In the genomic region with DNA sequence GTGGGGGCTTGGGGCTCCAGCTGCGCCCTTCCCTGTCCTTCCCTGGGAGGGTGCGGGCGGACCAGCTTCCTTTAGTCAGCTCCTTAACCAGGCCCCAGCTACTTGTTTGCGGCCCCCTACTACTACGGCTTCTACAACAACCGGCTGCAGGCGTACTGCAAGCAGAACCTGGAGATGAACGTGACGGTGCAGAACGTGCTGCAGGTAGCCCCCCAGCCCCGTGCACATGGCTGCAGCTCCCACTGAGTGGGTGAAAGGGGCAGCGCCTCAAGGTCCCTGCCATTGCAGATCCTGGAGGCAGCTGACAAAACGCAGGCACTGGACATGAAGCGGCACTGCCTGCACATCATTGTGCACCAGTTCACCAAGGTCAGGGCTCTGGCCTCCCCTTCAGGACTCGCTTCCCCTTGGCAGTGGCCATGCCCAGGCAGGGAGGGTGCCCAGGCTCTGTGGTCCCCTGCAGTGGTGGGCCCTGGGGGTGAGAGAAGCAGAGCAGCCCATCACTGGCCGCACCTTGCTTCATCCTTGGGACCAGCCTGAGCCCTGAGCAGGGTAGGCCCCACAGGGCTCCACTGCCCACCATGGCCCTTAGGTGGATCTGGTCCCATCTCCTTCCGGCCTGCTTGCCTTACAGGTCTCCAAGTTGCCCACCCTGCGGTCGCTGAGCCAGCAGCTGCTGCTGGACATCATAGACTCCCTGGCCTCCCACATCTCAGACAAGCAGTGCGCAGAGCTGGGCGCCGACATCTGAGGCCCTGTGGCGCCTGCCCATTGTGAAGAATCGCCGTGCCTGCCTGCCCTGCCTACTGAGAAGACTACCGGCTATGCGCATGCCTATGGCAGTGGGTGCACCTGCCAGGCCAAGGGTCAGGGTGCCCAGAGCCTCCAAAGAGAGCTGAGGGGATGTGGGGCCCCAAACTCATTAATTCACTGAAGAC, we compare ENCODE assay signal across 1 cellular context.
TF ChIP-seq lines count a peak whose summit lies in the region.

No MANE protein-coding gene starts in this region.

TF ChIP-seq in K562, 482 proteins besides CTCF, POLR2A, EP300 and RAD21 (continued from another document and continues in another):
- TF ChIP-seq, protein P1, sequence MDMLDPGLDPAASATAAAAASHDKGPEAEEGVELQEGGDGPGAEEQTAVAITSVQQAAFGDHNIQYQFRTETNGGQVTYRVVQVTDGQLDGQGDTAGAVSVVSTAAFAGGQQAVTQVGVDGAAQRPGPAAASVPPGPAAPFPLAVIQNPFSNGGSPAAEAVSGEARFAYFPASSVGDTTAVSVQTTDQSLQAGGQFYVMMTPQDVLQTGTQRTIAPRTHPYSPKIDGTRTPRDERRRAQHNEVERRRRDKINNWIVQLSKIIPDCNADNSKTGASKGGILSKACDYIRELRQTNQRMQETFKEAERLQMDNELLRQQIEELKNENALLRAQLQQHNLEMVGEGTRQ (CRISPR knock-in tag; IDR thresholded peaks at IDR 0.05), result no peak
- TF ChIP-seq NCOA6 (IDR thresholded peaks at IDR 0.05), result no peak
- 0 out of 2 replicates have a peak, but pooled peaks have one; percentile 46 for TF ChIP-seq KDM2B (CRISPR knock-in tag; IDR thresholded peaks at IDR 0.05)
- no peak for TF ChIP-seq RBM14 (IDR thresholded peaks at IDR 0.05; ENCODE audit: borderline replicate concordance, insufficient read depth, low read depth, low read length)
- no peak for TF ChIP-seq ZNF239 (CRISPR knock-in tag; IDR thresholded peaks at IDR 0.05)
- no peak for TF ChIP-seq ZNF717 (CRISPR knock-in tag; IDR thresholded peaks at IDR 0.05)
- TF ChIP-seq, protein P2, sequence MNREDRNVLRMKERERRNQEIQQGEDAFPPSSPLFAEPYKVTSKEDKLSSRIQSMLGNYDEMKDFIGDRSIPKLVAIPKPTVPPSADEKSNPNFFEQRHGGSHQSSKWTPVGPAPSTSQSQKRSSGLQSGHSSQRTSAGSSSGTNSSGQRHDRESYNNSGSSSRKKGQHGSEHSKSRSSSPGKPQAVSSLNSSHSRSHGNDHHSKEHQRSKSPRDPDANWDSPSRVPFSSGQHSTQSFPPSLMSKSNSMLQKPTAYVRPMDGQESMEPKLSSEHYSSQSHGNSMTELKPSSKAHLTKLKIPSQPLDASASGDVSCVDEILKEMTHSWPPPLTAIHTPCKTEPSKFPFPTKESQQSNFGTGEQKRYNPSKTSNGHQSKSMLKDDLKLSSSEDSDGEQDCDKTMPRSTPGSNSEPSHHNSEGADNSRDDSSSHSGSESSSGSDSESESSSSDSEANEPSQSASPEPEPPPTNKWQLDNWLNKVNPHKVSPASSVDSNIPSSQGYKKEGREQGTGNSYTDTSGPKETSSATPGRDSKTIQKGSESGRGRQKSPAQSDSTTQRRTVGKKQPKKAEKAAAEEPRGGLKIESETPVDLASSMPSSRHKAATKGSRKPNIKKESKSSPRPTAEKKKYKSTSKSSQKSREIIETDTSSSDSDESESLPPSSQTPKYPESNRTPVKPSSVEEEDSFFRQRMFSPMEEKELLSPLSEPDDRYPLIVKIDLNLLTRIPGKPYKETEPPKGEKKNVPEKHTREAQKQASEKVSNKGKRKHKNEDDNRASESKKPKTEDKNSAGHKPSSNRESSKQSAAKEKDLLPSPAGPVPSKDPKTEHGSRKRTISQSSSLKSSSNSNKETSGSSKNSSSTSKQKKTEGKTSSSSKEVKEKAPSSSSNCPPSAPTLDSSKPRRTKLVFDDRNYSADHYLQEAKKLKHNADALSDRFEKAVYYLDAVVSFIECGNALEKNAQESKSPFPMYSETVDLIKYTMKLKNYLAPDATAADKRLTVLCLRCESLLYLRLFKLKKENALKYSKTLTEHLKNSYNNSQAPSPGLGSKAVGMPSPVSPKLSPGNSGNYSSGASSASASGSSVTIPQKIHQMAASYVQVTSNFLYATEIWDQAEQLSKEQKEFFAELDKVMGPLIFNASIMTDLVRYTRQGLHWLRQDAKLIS (CRISPR knock-in tag; IDR thresholded peaks at IDR 0.05), result no peak
- TF ChIP-seq XRCC4 (IDR thresholded peaks at IDR 0.05; ENCODE audit: extremely low read depth, insufficient read depth, insufficient read length), result no peak
- TF ChIP-seq ZNF263 (CRISPR knock-in tag; IDR thresholded peaks at IDR 0.05; ENCODE audit: borderline replicate concordance), result no peak
- TF ChIP-seq SLC30A9 (CRISPR knock-in tag; IDR thresholded peaks at IDR 0.05), result no peak
- TF ChIP-seq SUPT5H (IDR thresholded peaks at IDR 0.05), result no peak
- TF ChIP-seq, protein P3, sequence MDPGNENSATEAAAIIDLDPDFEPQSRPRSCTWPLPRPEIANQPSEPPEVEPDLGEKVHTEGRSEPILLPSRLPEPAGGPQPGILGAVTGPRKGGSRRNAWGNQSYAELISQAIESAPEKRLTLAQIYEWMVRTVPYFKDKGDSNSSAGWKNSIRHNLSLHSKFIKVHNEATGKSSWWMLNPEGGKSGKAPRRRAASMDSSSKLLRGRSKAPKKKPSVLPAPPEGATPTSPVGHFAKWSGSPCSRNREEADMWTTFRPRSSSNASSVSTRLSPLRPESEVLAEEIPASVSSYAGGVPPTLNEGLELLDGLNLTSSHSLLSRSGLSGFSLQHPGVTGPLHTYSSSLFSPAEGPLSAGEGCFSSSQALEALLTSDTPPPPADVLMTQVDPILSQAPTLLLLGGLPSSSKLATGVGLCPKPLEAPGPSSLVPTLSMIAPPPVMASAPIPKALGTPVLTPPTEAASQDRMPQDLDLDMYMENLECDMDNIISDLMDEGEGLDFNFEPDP (CRISPR knock-in tag; IDR thresholded peaks at IDR 0.05), result no peak
- no peak for TF ChIP-seq ZNF766 (CRISPR knock-in tag; conservative IDR thresholded peaks at IDR 0.05)
- TF ChIP-seq, protein P4, sequence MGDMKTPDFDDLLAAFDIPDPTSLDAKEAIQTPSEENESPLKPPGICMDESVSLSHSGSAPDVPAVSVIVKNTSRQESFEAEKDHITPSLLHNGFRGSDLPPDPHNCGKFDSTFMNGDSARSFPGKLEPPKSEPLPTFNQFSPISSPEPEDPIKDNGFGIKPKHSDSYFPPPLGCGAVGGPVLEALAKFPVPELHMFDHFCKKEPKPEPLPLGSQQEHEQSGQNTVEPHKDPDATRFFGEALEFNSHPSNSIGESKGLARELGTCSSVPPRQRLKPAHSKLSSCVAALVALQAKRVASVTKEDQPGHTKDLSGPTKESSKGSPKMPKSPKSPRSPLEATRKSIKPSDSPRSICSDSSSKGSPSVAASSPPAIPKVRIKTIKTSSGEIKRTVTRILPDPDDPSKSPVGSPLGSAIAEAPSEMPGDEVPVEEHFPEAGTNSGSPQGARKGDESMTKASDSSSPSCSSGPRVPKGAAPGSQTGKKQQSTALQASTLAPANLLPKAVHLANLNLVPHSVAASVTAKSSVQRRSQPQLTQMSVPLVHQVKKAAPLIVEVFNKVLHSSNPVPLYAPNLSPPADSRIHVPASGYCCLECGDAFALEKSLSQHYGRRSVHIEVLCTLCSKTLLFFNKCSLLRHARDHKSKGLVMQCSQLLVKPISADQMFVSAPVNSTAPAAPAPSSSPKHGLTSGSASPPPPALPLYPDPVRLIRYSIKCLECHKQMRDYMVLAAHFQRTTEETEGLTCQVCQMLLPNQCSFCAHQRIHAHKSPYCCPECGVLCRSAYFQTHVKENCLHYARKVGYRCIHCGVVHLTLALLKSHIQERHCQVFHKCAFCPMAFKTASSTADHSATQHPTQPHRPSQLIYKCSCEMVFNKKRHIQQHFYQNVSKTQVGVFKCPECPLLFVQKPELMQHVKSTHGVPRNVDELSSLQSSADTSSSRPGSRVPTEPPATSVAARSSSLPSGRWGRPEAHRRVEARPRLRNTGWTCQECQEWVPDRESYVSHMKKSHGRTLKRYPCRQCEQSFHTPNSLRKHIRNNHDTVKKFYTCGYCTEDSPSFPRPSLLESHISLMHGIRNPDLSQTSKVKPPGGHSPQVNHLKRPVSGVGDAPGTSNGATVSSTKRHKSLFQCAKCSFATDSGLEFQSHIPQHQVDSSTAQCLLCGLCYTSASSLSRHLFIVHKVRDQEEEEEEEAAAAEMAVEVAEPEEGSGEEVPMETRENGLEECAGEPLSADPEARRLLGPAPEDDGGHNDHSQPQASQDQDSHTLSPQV (IDR thresholded peaks at IDR 0.05), result no peak
- TF ChIP-seq, protein P5, sequence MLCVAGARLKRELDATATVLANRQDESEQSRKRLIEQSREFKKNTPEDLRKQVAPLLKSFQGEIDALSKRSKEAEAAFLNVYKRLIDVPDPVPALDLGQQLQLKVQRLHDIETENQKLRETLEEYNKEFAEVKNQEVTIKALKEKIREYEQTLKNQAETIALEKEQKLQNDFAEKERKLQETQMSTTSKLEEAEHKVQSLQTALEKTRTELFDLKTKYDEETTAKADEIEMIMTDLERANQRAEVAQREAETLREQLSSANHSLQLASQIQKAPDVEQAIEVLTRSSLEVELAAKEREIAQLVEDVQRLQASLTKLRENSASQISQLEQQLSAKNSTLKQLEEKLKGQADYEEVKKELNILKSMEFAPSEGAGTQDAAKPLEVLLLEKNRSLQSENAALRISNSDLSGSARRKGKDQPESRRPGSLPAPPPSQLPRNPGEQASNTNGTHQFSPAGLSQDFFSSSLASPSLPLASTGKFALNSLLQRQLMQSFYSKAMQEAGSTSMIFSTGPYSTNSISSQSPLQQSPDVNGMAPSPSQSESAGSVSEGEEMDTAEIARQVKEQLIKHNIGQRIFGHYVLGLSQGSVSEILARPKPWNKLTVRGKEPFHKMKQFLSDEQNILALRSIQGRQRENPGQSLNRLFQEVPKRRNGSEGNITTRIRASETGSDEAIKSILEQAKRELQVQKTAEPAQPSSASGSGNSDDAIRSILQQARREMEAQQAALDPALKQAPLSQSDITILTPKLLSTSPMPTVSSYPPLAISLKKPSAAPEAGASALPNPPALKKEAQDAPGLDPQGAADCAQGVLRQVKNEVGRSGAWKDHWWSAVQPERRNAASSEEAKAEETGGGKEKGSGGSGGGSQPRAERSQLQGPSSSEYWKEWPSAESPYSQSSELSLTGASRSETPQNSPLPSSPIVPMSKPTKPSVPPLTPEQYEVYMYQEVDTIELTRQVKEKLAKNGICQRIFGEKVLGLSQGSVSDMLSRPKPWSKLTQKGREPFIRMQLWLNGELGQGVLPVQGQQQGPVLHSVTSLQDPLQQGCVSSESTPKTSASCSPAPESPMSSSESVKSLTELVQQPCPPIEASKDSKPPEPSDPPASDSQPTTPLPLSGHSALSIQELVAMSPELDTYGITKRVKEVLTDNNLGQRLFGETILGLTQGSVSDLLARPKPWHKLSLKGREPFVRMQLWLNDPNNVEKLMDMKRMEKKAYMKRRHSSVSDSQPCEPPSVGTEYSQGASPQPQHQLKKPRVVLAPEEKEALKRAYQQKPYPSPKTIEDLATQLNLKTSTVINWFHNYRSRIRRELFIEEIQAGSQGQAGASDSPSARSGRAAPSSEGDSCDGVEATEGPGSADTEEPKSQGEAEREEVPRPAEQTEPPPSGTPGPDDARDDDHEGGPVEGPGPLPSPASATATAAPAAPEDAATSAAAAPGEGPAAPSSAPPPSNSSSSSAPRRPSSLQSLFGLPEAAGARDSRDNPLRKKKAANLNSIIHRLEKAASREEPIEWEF (CRISPR knock-in tag; IDR thresholded peaks at IDR 0.05), result no peak
- peak; percentile 9; the same call in 1 of the 2 replicates for TF ChIP-seq NR4A1 (CRISPR knock-in tag; IDR thresholded peaks at IDR 0.05)
- no peak for TF ChIP-seq NR4A1 (tag; IDR thresholded peaks at IDR 0.05)
- TF ChIP-seq MCM3 (IDR thresholded peaks at IDR 0.05), result no peak
- TF ChIP-seq, protein P6, sequence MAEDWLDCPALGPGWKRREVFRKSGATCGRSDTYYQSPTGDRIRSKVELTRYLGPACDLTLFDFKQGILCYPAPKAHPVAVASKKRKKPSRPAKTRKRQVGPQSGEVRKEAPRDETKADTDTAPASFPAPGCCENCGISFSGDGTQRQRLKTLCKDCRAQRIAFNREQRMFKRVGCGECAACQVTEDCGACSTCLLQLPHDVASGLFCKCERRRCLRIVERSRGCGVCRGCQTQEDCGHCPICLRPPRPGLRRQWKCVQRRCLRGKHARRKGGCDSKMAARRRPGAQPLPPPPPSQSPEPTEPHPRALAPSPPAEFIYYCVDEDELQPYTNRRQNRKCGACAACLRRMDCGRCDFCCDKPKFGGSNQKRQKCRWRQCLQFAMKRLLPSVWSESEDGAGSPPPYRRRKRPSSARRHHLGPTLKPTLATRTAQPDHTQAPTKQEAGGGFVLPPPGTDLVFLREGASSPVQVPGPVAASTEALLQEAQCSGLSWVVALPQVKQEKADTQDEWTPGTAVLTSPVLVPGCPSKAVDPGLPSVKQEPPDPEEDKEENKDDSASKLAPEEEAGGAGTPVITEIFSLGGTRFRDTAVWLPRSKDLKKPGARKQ (CRISPR knock-in tag; IDR thresholded peaks at IDR 0.05), result no peak
- TF ChIP-seq, protein P7, sequence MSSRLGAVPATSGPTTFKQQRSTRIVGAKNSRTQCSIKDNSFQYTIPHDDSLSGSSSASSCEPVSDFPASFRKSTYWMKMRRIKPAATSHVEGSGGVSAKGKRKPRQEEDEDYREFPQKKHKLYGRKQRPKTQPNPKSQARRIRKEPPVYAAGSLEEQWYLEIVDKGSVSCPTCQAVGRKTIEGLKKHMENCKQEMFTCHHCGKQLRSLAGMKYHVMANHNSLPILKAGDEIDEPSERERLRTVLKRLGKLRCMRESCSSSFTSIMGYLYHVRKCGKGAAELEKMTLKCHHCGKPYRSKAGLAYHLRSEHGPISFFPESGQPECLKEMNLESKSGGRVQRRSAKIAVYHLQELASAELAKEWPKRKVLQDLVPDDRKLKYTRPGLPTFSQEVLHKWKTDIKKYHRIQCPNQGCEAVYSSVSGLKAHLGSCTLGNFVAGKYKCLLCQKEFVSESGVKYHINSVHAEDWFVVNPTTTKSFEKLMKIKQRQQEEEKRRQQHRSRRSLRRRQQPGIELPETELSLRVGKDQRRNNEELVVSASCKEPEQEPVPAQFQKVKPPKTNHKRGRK (tag; IDR thresholded peaks at IDR 0.05), result no peak
